In the genomic region with DNA sequence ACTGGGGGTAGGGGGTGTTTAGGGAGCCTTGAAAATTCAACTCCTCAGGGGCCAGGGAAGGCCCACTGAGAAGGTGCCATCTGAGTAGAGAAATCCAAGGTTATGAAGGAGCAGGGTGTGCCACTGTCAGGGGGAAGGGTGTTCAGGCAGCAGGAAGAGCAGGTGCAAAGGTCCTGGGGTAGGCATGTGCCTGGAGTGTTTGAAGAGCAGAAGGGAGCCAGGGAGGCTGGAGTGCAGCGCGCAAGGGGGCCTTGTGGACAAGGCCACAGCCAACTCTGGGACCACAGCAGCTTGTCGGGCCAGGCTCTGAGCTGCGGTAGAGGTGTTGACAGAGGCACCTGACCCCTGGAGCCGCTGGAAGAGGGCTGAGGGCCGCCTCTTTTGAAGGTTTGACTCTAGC, we compare ENCODE assay signal across 34 cellular contexts. TPM values are rescaled to one million over a fixed set of nuclear protein-coding genes. Genes with fewer than 3 reads are reported as not detected.
"Had no signal": no experiment of that assay in that cellular context is flagged by ENCODE, and none has a peak within 500 bp of the region (broad histone marks: within the 10 kb centered on the region; RNA-seq: fewer than 3 reads in every experiment).

No MANE protein-coding gene starts in this region.

- H3K27me3 ChIP-seq: adrenal gland, body of pancreas had no signal

- H3K27ac ChIP-seq: adrenal gland, body of pancreas, brain microvascular endothelial cell, breast epithelium had no signal

- FAIRE-seq: astrocyte had no signal

- H3K36me3 ChIP-seq: adrenal gland, brain microvascular endothelial cell, breast epithelium had no signal

- H3K4me1 ChIP-seq: adrenal gland, body of pancreas, breast epithelium had no signal

- H3K9me3 ChIP-seq: adrenal gland, body of pancreas, breast epithelium had no signal

- DNase-seq: activated B cell treated with CpG ODN at 0.5 μM for 24 hours; activated CD4-positive, alpha-beta memory T cell treated with anti-CD3 and anti-CD28 coated beads for 36 hours; activated CD4-positive, alpha-beta T cell treated with anti-CD3 and anti-CD28 coated beads for 4 hours; activated CD4-positive, alpha-beta T cell treated with anti-CD3 and anti-CD28 coated beads, Interleukin-2, amount 10 ng/mL, durations not matched to agents 24 days and 14 days; activated CD4-positive, alpha-beta T cell treated with anti-CD3 and anti-CD28 coated beads, Interleukin-2, amount 50 U/mL, for 1 hour; activated CD4-positive, alpha-beta T cell treated with anti-CD3 and anti-CD28 coated beads, Interleukin-2, amount 50 U/mL, for 4 hours; activated CD4-positive, CD25-positive, alpha-beta regulatory T cell treated with anti-CD3 and anti-CD28 coated beads, Interleukin-2, amount 50 U/mL, for 72 hours; activated CD8-positive, alpha-beta memory T cell treated with anti-CD3 and anti-CD28 coated beads, Interleukin-2, amount 50 U/mL, for 4 hours; activated CD8-positive, alpha-beta T cell treated with anti-CD3 and anti-CD28 coated beads for 36 hours; activated effector memory CD4-positive, alpha-beta T cell treated with anti-CD3 and anti-CD28 coated beads, Interleukin-2, amount 50 U/mL, for 16 hours; activated gamma-delta T cell treated with Interleukin-2 at 50 U/mL for 16 hours; activated naive CD4-positive, alpha-beta T cell; activated naive CD4-positive, alpha-beta T cell treated with anti-CD3 and anti-CD28 coated beads for 36 hours; activated naive CD4-positive, alpha-beta T cell treated with anti-CD3 and anti-CD28 coated beads, Interleukin-2, amount 50 U/mL, for 16 hours; activated naive CD8-positive, alpha-beta T cell treated with anti-CD3 and anti-CD28 coated beads for 36 hours; activated T-cell treated with anti-CD3 and anti-CD28 coated beads for 4 hours; activated T-cell treated with anti-CD3 and anti-CD28 coated beads, Interleukin-2, amount 50 U/mL, for 1 hour; activated T-cell treated with anti-CD3 and anti-CD28 coated beads, Interleukin-2, amount 50 U/mL, for 4 hours; activated T-cell treated with anti-CD3 and anti-CD28 coated beads, Interleukin-2, amount 50 U/mL, for 72 hours; adrenal gland; amniotic stem cell; body of pancreas; brain microvascular endothelial cell; central memory CD4-positive, alpha-beta T cell; T-helper 1 cell; T-helper 2 cell; T-helper 9 cell had no signal

- H3K4me3 ChIP-seq: adrenal gland, body of pancreas, breast epithelium had no signal

RNA-seq across cellular contexts. Expression of gene ACTL8, which starts 19.3 kb away (rescaled TPM):
- total RNA-seq: activated B cell treated with CpG ODN at 0.5 μM for 24 hours; activated CD4-positive, alpha-beta memory T cell treated with anti-CD3 and anti-CD28 coated beads for 36 hours; activated CD4-positive, alpha-beta T cell treated with anti-CD3 and anti-CD28 coated beads, Interleukin-2, amount 10 ng/mL, durations not matched to agents 24 days and 14 days; activated CD8-positive, alpha-beta memory T cell treated with anti-CD3 and anti-CD28 coated beads for 36 hours; activated CD8-positive, alpha-beta T cell treated with anti-CD3 and anti-CD28 coated beads for 36 hours; activated naive CD8-positive, alpha-beta T cell treated with anti-CD3 and anti-CD28 coated beads for 36 hours; activated T-cell treated with anti-CD3 and anti-CD28 coated beads, Interleukin-2, amount 50 U/mL, for 4 hours; activated T-cell treated with anti-CD3 and anti-CD28 coated beads, Interleukin-2, amount 50 U/mL, for 72 hours; activated T-helper 1 cell treated with anti-CD3 and anti-CD28 coated beads, Interleukin-12 subunit alpha, Interleukin-12 subunit beta, Interleukin-2, Interleukin-4 antibody, amounts not matched to agents 30 ng/mL and 10 ng/mL and 1 ng/mL, durations not matched to agents 14 hours and 24 hours and 36 hours; adrenal gland; aorta; body of pancreas; breast epithelium; cardiac septum; cerebellum had no signal
- polyA plus RNA-seq: adrenal gland, aorta had no signal
